Comparison of ENCODE assay signal across 21 cellular contexts in the genomic region with DNA sequence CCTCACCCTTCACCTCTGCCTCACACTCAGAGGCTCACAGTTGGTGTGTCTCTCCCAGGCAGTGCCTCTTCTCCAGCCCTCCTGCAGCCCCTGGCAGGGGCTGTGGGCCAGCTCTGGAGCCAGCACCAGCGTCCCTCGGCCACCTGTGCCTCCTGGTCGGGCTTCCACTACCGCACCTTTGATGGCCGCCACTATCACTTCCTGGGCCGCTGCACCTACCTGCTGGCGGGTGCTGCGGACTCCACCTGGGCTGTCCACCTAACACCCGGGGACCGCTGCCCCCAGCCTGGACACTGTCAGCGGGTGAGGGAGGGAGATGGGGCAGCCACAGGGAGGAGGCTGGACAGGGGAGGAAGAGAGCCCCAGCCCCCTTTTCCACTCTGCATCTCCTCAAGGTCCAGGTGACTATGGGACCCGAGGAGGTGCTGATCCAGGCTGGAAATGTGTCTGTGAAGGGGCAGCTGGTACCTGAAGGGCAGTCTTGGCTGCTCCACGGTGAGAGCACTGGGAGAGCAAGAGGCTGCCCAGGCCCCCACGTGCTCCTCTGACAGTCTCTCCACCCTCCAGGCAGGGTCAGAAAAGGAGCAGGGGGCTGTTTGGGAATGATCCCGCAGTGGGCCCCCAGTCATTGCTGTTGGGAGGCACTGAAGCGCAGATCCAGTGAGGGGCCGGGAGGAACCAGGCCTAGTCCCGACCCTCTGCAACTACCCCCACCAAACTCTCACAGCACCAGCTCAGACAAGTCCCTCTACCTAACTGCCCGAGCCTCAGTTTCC. TPM values are rescaled to one million over a fixed set of nuclear protein-coding genes. Genes with fewer than 3 reads are reported as not detected.
DNase-seq lines count a peak whose midpoint lies in the region; ATAC-seq, FAIRE-seq and TF ChIP-seq lines count a peak whose summit lies in the region.
"Had no signal": no experiment of that assay in that cellular context is flagged by ENCODE, and none has a peak within 500 bp of the region (broad histone marks: within the 10 kb centered on the region; RNA-seq: fewer than 3 reads in every experiment).

No MANE protein-coding gene starts in this region.

- H3K27ac ChIP-seq in kidney (ENCODE audit: low read depth in 2 of 2, low read length in 2 of 2) (no peak overlapping the region), upper lobe of left lung (peak overlapping the region in 3 of 4 donors; percentile 69 to 97 (median 81))
- H3K27ac ChIP-seq: KMS-11 had no signal

- WGBS in upper lobe of left lung, 2 donors, result 83 to 87% methylated on average over 10 to 19 of the region's 19 CpGs

- H3K4me3 ChIP-seq in NT2/D1 (ENCODE audit: insufficient read length, low read depth), result no peak overlapping the region
- H3K4me3 ChIP-seq in kidney (ENCODE audit: low read length in 2 of 2), result no peak overlapping the region
- H3K4me3 ChIP-seq in upper lobe of left lung, result no peak overlapping the region
- H3K4me3 ChIP-seq: GM23338 had no signal

- ATAC-seq in Right ventricle myocardium superior (ENCODE audit: poor library complexity) (no peak), left cardiac atrium (no peak), upper lobe of left lung (ENCODE audit: low FRiP score in 2 of 2) (no peak)
- no peak for ATAC-seq in activated T-helper 17 cell treated with anti-CD3 and anti-CD28 coated beads, Interleukin-2, amount 50 U/mL, for 72 hours (replicated peaks)
- ATAC-seq: GM23338, HCT116 had no signal

- no peak for TF ChIP-seq POLR2A in upper lobe of left lung (IDR thresholded peaks at IDR 0.05)

- no peaks in the 10 kb centered on the region for H3K27me3 Mint-ChIP-seq in activated T-helper 17 cell treated with anti-CD3 and anti-CD28 coated beads, Interleukin-2, amount 50 U/mL, for 72 hours
- H3K27me3 Mint-ChIP-seq: CD4-positive, alpha-beta memory T cell had no signal

- no peak overlapping the region for H3K27ac Mint-ChIP-seq in activated T-helper 17 cell treated with anti-CD3 and anti-CD28 coated beads, Interleukin-2, amount 50 U/mL, for 72 hours
- H3K27ac Mint-ChIP-seq: GM23338 had no signal

- FAIRE-seq in kidney (lab: Jason Lieb, UNC), result no peak

- no peaks in the 10 kb centered on the region for H3K9me3 ChIP-seq in NT2/D1 (ENCODE audit: insufficient read depth, low read length)
- H3K9me3 ChIP-seq in kidney (ENCODE audit: control insufficient read depth in 1 of 2, low read length in 2 of 2), result no peaks in the 10 kb centered on the region
- no peaks in the 10 kb centered on the region for H3K9me3 ChIP-seq in upper lobe of left lung
- H3K9me3 ChIP-seq: SK-N-SH had no signal

- TF ChIP-seq CTCF in kidney (IDR thresholded peaks at IDR 0.05; ENCODE audit: borderline replicate concordance, extremely low read depth, insufficient read depth), result no peak
- no peak for TF ChIP-seq CTCF in upper lobe of left lung (IDR thresholded peaks at IDR 0.05)

- no peaks in the 10 kb centered on the region for H3K9me3 Mint-ChIP-seq in activated T-helper 17 cell treated with anti-CD3 and anti-CD28 coated beads, Interleukin-2, amount 50 U/mL, for 72 hours
- H3K9me3 Mint-ChIP-seq: CD4-positive, alpha-beta memory T cell; GM23338 had no signal

- H3K27me3 ChIP-seq in NT2/D1 (ENCODE audit: insufficient read depth, insufficient read length) (no peaks in the 10 kb centered on the region), upper lobe of left lung (no peaks in the 10 kb centered on the region)

- H3K4me1 Mint-ChIP-seq in activated T-helper 17 cell treated with anti-CD3 and anti-CD28 coated beads, Interleukin-2, amount 50 U/mL, for 72 hours, result no peaks in the 10 kb centered on the region

- peak overlapping the region; percentile 21 for H3K9ac ChIP-seq in NT2/D1 (ENCODE audit: insufficient read length, low read depth)
- no peak overlapping the region for H3K9ac ChIP-seq in kidney (ENCODE audit: low read length in 2 of 2)
- H3K9ac ChIP-seq: KMS-11, SK-N-SH had no signal

- no peaks in the 10 kb centered on the region for H3K36me3 Mint-ChIP-seq in activated T-helper 17 cell treated with anti-CD3 and anti-CD28 coated beads, Interleukin-2, amount 50 U/mL, for 72 hours (ENCODE audit: low read depth)
- H3K36me3 Mint-ChIP-seq: CD4-positive, alpha-beta memory T cell had no signal

- H3K4me1 ChIP-seq in NT2/D1 (ENCODE audit: insufficient read depth, insufficient read length) (peaks cover 21% of the 10 kb centered on the region), kidney (ENCODE audit: control insufficient read depth in 1 of 2, insufficient read depth in 1 of 2, low read depth in 1 of 2, low read length in 2 of 2) (peaks cover 5 to 13% of the 10 kb centered on the region in 2 donors), upper lobe of left lung (peaks cover 28 to 48% (median 33%) of the 10 kb centered on the region in 4 donors)

- DNase-seq in Right ventricle myocardium superior (peak; percentile 31), left cardiac atrium (no peak), NT2/D1 (ENCODE audit: low read depth, low spot score) (no peak), kidney (peak; percentile 63), upper lobe of left lung (peak in 1 of 2 donors; percentile 78), Kasumi-1 (lab: John Stamatoyannopoulos, UW) (no peak)
- no peak for DNase-seq in activated effector memory CD4-positive, alpha-beta T cell treated with anti-CD3 and anti-CD28 coated beads, Interleukin-2, amount 50 U/mL, for 16 hours
- DNase-seq: CD4-positive, alpha-beta memory T cell; DMS53; IMR-90; NCI-H1048; NCI-H1694; NCI-H2029 treated with DMSO at 0.1 percent for 48 hours; NCI-H2227 treated with DMSO at 0.1 percent for 48 hours; NCI-H526 treated with DMSO at 0.1 percent for 48 hours; SK-N-SH had no signal

- intact Hi-C loops in Right ventricle myocardium superior (cut with DNase I) (no loop called here), left cardiac atrium (cut with DNase I) (no loop called here), kidney (cut with DNase I) (no loop called here)

- no peaks in the 10 kb centered on the region for H3K36me3 ChIP-seq in NT2/D1 (ENCODE audit: insufficient read depth, insufficient read length, low read length)
- H3K36me3 ChIP-seq in kidney (ENCODE audit: control insufficient read depth in 1 of 2, insufficient read depth in 2 of 2, low read length in 2 of 2), result no peaks in the 10 kb centered on the region
- H3K36me3 ChIP-seq in upper lobe of left lung, result no peaks in the 10 kb centered on the region

- no peak for TF ChIP-seq EP300 in upper lobe of left lung (IDR thresholded peaks at IDR 0.05)

- no peak overlapping the region for H3K4me3 Mint-ChIP-seq in activated T-helper 17 cell treated with anti-CD3 and anti-CD28 coated beads, Interleukin-2, amount 50 U/mL, for 72 hours
- H3K4me3 Mint-ChIP-seq: GM23338 had no signal

RNA-seq across cellular contexts. Expression of a gene that starts 4.4 kb away (rescaled TPM):
- total RNA-seq in Right ventricle myocardium superior (5.2 TPM), left cardiac atrium (10 to 100 TPM in 1 of 2 donors, 1 to 10 TPM in 1; 7.9 to 10.4 TPM), kidney (24.5 TPM), upper lobe of left lung (10 to 100 TPM in 5 of 6 donors, 1 to 10 TPM in 1; 8.2 to 41.2 (median 17.4) TPM)
- polyA plus RNA-seq in kidney (ENCODE audit: insufficient read depth, low read depth, low replicate concordance), result 15.0 TPM
- total RNA-seq in activated T-helper 17 cell treated with anti-CD3 and anti-CD28 coated beads, Interleukin-2, amount 50 U/mL, for 72 hours, result under 1 TPM in 1 of 2 donors, not detected in 1; 0.42 TPM
- total RNA-seq: A172, IMR-90 had no signal

Comparison
In these comparisons a context has a peak if more than half of its experiments do, and no peak if none do; other contexts are left out.
1. DNase-seq: peak in Right ventricle myocardium superior (single experiment) and kidney (single experiment); none in left cardiac atrium (single experiment), NT2/D1 (single experiment), activated effector memory CD4-positive, alpha-beta T cell treated with anti-CD3 and anti-CD28 coated beads, Interleukin-2, amount 50 U/mL, for 16 hours (single experiment) and Kasumi-1 (0 of 2).
2. H3K27ac ChIP-seq: peak in upper lobe of left lung (3 of 4); none in kidney (0 of 2).